Comparison of ENCODE assay signal across 9 cellular contexts in genomic region chr4:38670061-38670894, GRCh38. TPM values are rescaled to one million over a fixed set of nuclear protein-coding genes. Genes with fewer than 3 reads are reported as not detected.
A peak's percentile ranks its signal among the peaks of the same experiment; 100 is the strongest.
DNase-seq lines count a peak whose midpoint lies in the region; ATAC-seq and TF ChIP-seq lines count a peak whose summit lies in the region.
"Had no signal": no experiment of that assay in that cellular context is flagged by ENCODE, and none has a peak within 500 bp of the region (broad histone marks: within the 10 kb centered on the region; RNA-seq: fewer than 3 reads in every experiment).

No MANE protein-coding gene starts in this region.

- H3K4me3 ChIP-seq in heart right ventricle, result peak overlapping the region in 8 of 10 donors; percentile 8 to 90 (median 26)
- peak overlapping the region; percentile 38 to 49 for H3K4me3 ChIP-seq in duodenal mucosa (ENCODE audit: low read depth in 1 of 2, low read length in 2 of 2)
- H3K4me3 ChIP-seq in uterus, result no peak overlapping the region

- ATAC-seq in heart right ventricle, result no peak
- no peak for ATAC-seq in left ventricle myocardium superior
- ATAC-seq in natural killer cell treated with Interleukin-12 subunit alpha and Interleukin-12 subunit beta and Interleukin-15 and Interleukin-18, amount 100 ng/mL, for 72 hours, result no peak

- peaks cover 5% of the 10 kb centered on the region for H3K36me3 Mint-ChIP-seq in natural killer cell treated with Interleukin-12 subunit alpha and Interleukin-12 subunit beta and Interleukin-15 and Interleukin-18, amount 100 ng/mL, for 72 hours

- H3K4me3 Mint-ChIP-seq in natural killer cell treated with Interleukin-12 subunit alpha and Interleukin-12 subunit beta and Interleukin-15 and Interleukin-18, amount 100 ng/mL, for 72 hours, result peak overlapping the region; percentile 81

- DNase-seq in heart right ventricle (no peak), left ventricle myocardium superior (no peak), uterus (no peak), NCI-H2029 (lab: John Stamatoyannopoulos, UW) (no peak), globus pallidus (ENCODE audit: low spot score) (no peak), NCI-H2196 (lab: John Stamatoyannopoulos, UW; ENCODE audit: unreplicated experiment) (no peak)
- no peak for DNase-seq in natural killer cell treated with Interleukin-12 subunit alpha and Interleukin-12 subunit beta and Interleukin-15 and Interleukin-18, amount 100 ng/mL, for 72 hours (ENCODE audit: low spot score)
- DNase-seq: NCI-H446 treated with DMSO at 0.1 percent for 48 hours had no signal

- H3K36me3 ChIP-seq in heart right ventricle (no peaks in the 10 kb centered on the region), duodenal mucosa (ENCODE audit: control insufficient read depth in 1 of 2, insufficient read depth in 2 of 2, low read length in 2 of 2) (no peaks in the 10 kb centered on the region), uterus (no peaks in the 10 kb centered on the region)

- peak overlapping the region; percentile 63 to 84 for H3K9ac ChIP-seq in duodenal mucosa (ENCODE audit: low read depth in 1 of 2, low read length in 2 of 2)

- no peaks in the 10 kb centered on the region for H3K9me3 Mint-ChIP-seq in natural killer cell treated with Interleukin-12 subunit alpha and Interleukin-12 subunit beta and Interleukin-15 and Interleukin-18, amount 100 ng/mL, for 72 hours

- peaks cover 32 to 100% (median 98%) of the 10 kb centered on the region in 9 donors for H3K4me1 ChIP-seq in heart right ventricle
- peaks cover 68 to 80% of the 10 kb centered on the region in 2 donors for H3K4me1 ChIP-seq in duodenal mucosa (ENCODE audit: control insufficient read depth in 1 of 2, insufficient read depth in 2 of 2, low read length in 2 of 2)
- H3K4me1 ChIP-seq in uterus, result peaks cover 26 to 59% of the 10 kb centered on the region in 2 donors

- H3K27me3 ChIP-seq in heart right ventricle (no peaks in the 10 kb centered on the region), duodenal mucosa (ENCODE audit: control insufficient read depth in 1 of 2, insufficient read depth in 2 of 2, low read length in 2 of 2) (no peaks in the 10 kb centered on the region), uterus (no peaks in the 10 kb centered on the region)

- no peaks in the 10 kb centered on the region for H3K9me3 ChIP-seq in heart right ventricle
- no peaks in the 10 kb centered on the region for H3K9me3 ChIP-seq in duodenal mucosa (ENCODE audit: control insufficient read depth in 1 of 2, low read length in 2 of 2)
- H3K9me3 ChIP-seq in uterus, result no peaks in the 10 kb centered on the region

- TF ChIP-seq CTCF in heart right ventricle (IDR thresholded peaks at IDR 0.05) (no peak), uterus (IDR thresholded peaks at IDR 0.05) (no peak)

- H3K27ac Mint-ChIP-seq in natural killer cell treated with Interleukin-12 subunit alpha and Interleukin-12 subunit beta and Interleukin-15 and Interleukin-18, amount 100 ng/mL, for 72 hours, result peak overlapping the region; percentile 93 to 96

- H3K4me1 Mint-ChIP-seq in natural killer cell treated with Interleukin-12 subunit alpha and Interleukin-12 subunit beta and Interleukin-15 and Interleukin-18, amount 100 ng/mL, for 72 hours (ENCODE audit: low read depth in 2 of 2), result peaks cover 74 to 87% of the 10 kb centered on the region in 2 donors

- H3K27ac ChIP-seq in heart right ventricle (peak overlapping the region; percentile 59 to 100 (median 99)), duodenal mucosa (ENCODE audit: low read depth, low read length) (peak overlapping the region; percentile 95), uterus (peak overlapping the region; percentile 93 to 99)

- no peaks in the 10 kb centered on the region for H3K27me3 Mint-ChIP-seq in natural killer cell treated with Interleukin-12 subunit alpha and Interleukin-12 subunit beta and Interleukin-15 and Interleukin-18, amount 100 ng/mL, for 72 hours

- intact Hi-C loops in heart right ventricle (cut with DNase I) (loop anchor here in 9 of 10 donors (5.0 to 10.0 kb wide), 10 partner anchors 145 to 615 kb away; no protein-coding TSS in a partner anchor), left ventricle myocardium superior (cut with micrococcal nuclease) (loop anchor here (10.0 kb wide), 1 partner anchor 605 kb away; no protein-coding TSS in a partner anchor), uterus (cut with DNase I; ENCODE audit: low total_unique reads) (loop anchor here (10.0 kb wide), 3 partner anchors 345 to 605 kb away; no protein-coding TSS in a partner anchor)

- WGBS in heart right ventricle, 2 donors, result 63 to 67% methylated on average over 7 of the region's 7 CpGs

- TF ChIP-seq POLR2A in uterus (IDR thresholded peaks at IDR 0.05), result no peak

RNA-seq across cellular contexts. Expression of gene KLF3, which starts 6.3 kb away (rescaled TPM):
- total RNA-seq in heart right ventricle (10 to 100 TPM; 14.1 to 25.1 (median 20.0) TPM), left ventricle myocardium superior (17.7 TPM), uterus (10 to 100 TPM; 13.8 to 69.0 (median 41.2) TPM)
- 10 to 100 TPM in 1 of 2 donors, 1 to 10 TPM in 1; 9.9 to 11.4 TPM for polyA plus RNA-seq in heart right ventricle
- total RNA-seq in natural killer cell treated with Interleukin-12 subunit alpha and Interleukin-12 subunit beta and Interleukin-15 and Interleukin-18, amount 100 ng/mL, for 72 hours, result 10 to 100 TPM; 68.6 to 68.9 TPM

Comparison
In these comparisons a context has a peak if more than half of its experiments do, and no peak if none do; other contexts are left out.
1. H3K4me3 ChIP-seq: peak in heart right ventricle (8 of 10) and duodenal mucosa (2 of 2); none in uterus (0 of 2).
2. Peak in every context shown above with its lines, with median percentiles within 50 percentile points of each other: H3K27ac ChIP-seq.